8 cellular contexts compared by ENCODE assay signal in genomic region chr17:77011173-77012011, GRCh38.
DNase-seq lines count a peak whose midpoint lies in the region; ATAC-seq, FAIRE-seq and TF ChIP-seq lines count a peak whose summit lies in the region.

No MANE protein-coding gene starts in this region.

- no peaks in the 10 kb centered on the region for H3K27me3 ChIP-seq in CD4-positive, alpha-beta T cell (ENCODE audit: control insufficient read depth, insufficient read depth, low read length)
- H3K27me3 ChIP-seq in astrocyte (ENCODE audit: insufficient read depth, low read length): no peaks in the 10 kb centered on the region

- H4K20me1 ChIP-seq in astrocyte (ENCODE audit: insufficient read depth, low read length): no peaks in the 10 kb centered on the region

- H3K4me3 Mint-ChIP-seq in CD4-positive, alpha-beta T cell: no peak overlapping the region
- no peak overlapping the region for H3K4me3 Mint-ChIP-seq in astrocyte (ENCODE audit: unreplicated experiment)

- FAIRE-seq in HTR-8/SVneo (lab: Jason Lieb, UNC): no peak
- peak; percentile 50 for FAIRE-seq in astrocyte (lab: Jason Lieb, UNC)

- H3K27ac Mint-ChIP-seq in CD4-positive, alpha-beta T cell: no peak overlapping the region
- H3K27ac Mint-ChIP-seq in astrocyte (ENCODE audit: unreplicated experiment): no peak overlapping the region

- no peak overlapping the region for H3K9ac ChIP-seq in astrocyte (ENCODE audit: low read length)

- intact Hi-C loops in CD4-positive, alpha-beta T cell (cut with DNase I, micrococcal nuclease): loop anchor here (1.0 to 5.0 kb wide), 4 partner anchors 39 to 236 kb away; no protein-coding TSS in a partner anchor

- no peaks in the 10 kb centered on the region for H3K36me3 ChIP-seq in astrocyte (ENCODE audit: insufficient read depth, low read length)

- peak; percentile 67 for TF ChIP-seq CTCF in CD4-positive, alpha-beta T cell (IDR thresholded peaks at IDR 0.05)
- peak; percentile 71 for TF ChIP-seq CTCF in RWPE1 (conservative IDR thresholded peaks at IDR 0.05; ENCODE audit: low read depth)
- TF ChIP-seq CTCF in astrocyte (IDR thresholded peaks at IDR 0.05; ENCODE audit: insufficient read depth, low read depth, low read length): peak; percentile 73

- no peaks in the 10 kb centered on the region for H3K4me1 Mint-ChIP-seq in CD4-positive, alpha-beta T cell (ENCODE audit: low read depth)
- no peaks in the 10 kb centered on the region for H3K4me1 Mint-ChIP-seq in astrocyte (ENCODE audit: low read depth, unreplicated experiment)

- POLR2A ChIA-PET in CD4-positive, alpha-beta T cell (lab: Charles Lee): no interaction called here
- POLR2A ChIA-PET in RWPE1 (lab: Yijun Ruan, JAX; ENCODE audit: low non-redundant PET): no interaction called here

- no peaks in the 10 kb centered on the region for H3K79me2 ChIP-seq in astrocyte (ENCODE audit: insufficient read depth, low read length)

- peak; percentile 31 to 54 (median 39) for DNase-seq in CD4-positive, alpha-beta T cell
- peak; percentile 50 for DNase-seq in HTR-8/SVneo (ENCODE audit: insufficient read length, low spot score)
- peak; percentile 16 for DNase-seq in RWPE1 (ENCODE audit: low spot score)
- no peak for DNase-seq in astrocyte (ENCODE audit: low read depth)
- DNase-seq in lung microvascular endothelial cell (ENCODE audit: low read depth in 2 of 2): peak; percentile 59 to 68
- DNase-seq in D341Med (ENCODE audit: low spot score): no peak

- H3K9me3 ChIP-seq in CD4-positive, alpha-beta T cell (ENCODE audit: control insufficient read depth, low read length): no peaks in the 10 kb centered on the region
- no peaks in the 10 kb centered on the region for H3K9me3 ChIP-seq in astrocyte (ENCODE audit: insufficient read depth, low read depth, low read length)

- no peak overlapping the region for H3K27ac ChIP-seq in CD4-positive, alpha-beta T cell (ENCODE audit: low read depth, low read length)
- H3K27ac ChIP-seq in RWPE1 (no peak overlapping the region), astrocyte (ENCODE audit: low read depth, low read length) (no peak overlapping the region)

- no peak overlapping the region for H3K4me2 ChIP-seq in astrocyte (ENCODE audit: low read length)

- H3K36me3 Mint-ChIP-seq in CD4-positive, alpha-beta T cell (ENCODE audit: low read depth): no peaks in the 10 kb centered on the region
- no peaks in the 10 kb centered on the region for H3K36me3 Mint-ChIP-seq in astrocyte (ENCODE audit: low read depth, unreplicated experiment)

- no peak for ATAC-seq in CD4-positive, alpha-beta T cell (ENCODE audit: poor library complexity)
- ATAC-seq in GM19452 (IDR thresholded peaks at IDR 0.05; ENCODE audit: unreplicated experiment): no peak
- no peak for ATAC-seq in GM18861 (IDR thresholded peaks at IDR 0.05; ENCODE audit: unreplicated experiment)

- no peak overlapping the region for H3K4me3 ChIP-seq in astrocyte (ENCODE audit: insufficient read depth, low read depth, low read length)

- CTCF ChIA-PET in CD4-positive, alpha-beta T cell (lab: Charles Lee): interaction anchor here (0.7 to 2.3 kb wide), 3 partner anchors 45 to 387 kb away, joined by 3 to 7 read pairs (median 7); partner anchors contain the start of gene MGAT5B
- CTCF ChIA-PET in RWPE1 (lab: Yijun Ruan, JAX): interaction anchor here (0.9 to 1.7 kb wide), 3 partner anchors 8 to 54 kb away, joined by 4 to 6 read pairs (median 4); no protein-coding TSS in a partner anchor

- no peaks in the 10 kb centered on the region for H3K4me1 ChIP-seq in astrocyte (ENCODE audit: insufficient read depth, low read length)

- H2AFZ ChIP-seq in astrocyte (ENCODE audit: low read depth, low read length): no peak overlapping the region

- H3K27me3 Mint-ChIP-seq in CD4-positive, alpha-beta T cell: no peaks in the 10 kb centered on the region
- peaks cover 18% of the 10 kb centered on the region for H3K27me3 Mint-ChIP-seq in astrocyte (ENCODE audit: low read depth, unreplicated experiment)

- peaks cover 3% of the 10 kb centered on the region for H3K9me3 Mint-ChIP-seq in CD4-positive, alpha-beta T cell
- peaks cover 9% of the 10 kb centered on the region for H3K9me3 Mint-ChIP-seq in astrocyte (ENCODE audit: unreplicated experiment)

Comparison
In these comparisons a context has a peak if more than half of its experiments do, and no peak if none do; other contexts are left out.
1. DNase-seq: peak in CD4-positive, alpha-beta T cell (10 of 10), HTR-8/SVneo (single experiment), RWPE1 (single experiment) and lung microvascular endothelial cell (2 of 2); none in astrocyte (single experiment) and D341Med (single experiment).
2. Peak in every context shown above with its lines, with median percentiles within 50 percentile points of each other: CTCF ChIP-seq.